In the genomic region with DNA sequence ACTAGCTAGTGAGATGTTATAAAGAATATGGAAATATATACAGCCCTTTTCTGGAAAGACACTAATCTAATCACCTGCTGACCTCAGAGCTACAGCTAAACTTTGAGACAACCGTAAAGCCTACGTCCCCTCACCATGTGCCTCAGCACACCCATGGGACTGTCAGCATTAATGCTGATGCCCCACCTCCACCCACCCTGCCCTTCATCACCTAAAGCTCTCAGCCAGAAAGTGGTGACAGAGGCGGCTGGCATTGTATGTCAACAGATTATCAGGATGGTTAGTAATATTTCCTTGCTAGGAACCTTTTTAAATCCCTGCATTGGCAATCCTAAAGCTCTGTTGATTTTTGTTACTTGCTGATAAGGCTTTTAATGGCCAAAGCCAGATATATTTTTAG, we compare ENCODE assay signal across 6 cellular contexts.
"Had no signal": no experiment of that assay in that cellular context is flagged by ENCODE, and none has a peak within 500 bp of the region (broad histone marks: within the 10 kb centered on the region; RNA-seq: fewer than 3 reads in every experiment).

No MANE protein-coding gene starts in this region.

- H3K4me2 ChIP-seq: GM23338 had no signal

- H2AFZ ChIP-seq: GM23338 had no signal

- ATAC-seq: GM23338, HCT116, HepG2 had no signal

- H3K9me3 ChIP-seq: HAP-1 had no signal

- H3K27ac ChIP-seq: HL-60 had no signal

- H3K4me3 ChIP-seq: GM23338, HAP-1 had no signal

- H3K4me1 ChIP-seq: HAP-1 had no signal

- H3K36me3 ChIP-seq: HAP-1 had no signal

- DNase-seq: HFFc6 had no signal
